8 cellular contexts compared by ENCODE assay signal in the genomic region with DNA sequence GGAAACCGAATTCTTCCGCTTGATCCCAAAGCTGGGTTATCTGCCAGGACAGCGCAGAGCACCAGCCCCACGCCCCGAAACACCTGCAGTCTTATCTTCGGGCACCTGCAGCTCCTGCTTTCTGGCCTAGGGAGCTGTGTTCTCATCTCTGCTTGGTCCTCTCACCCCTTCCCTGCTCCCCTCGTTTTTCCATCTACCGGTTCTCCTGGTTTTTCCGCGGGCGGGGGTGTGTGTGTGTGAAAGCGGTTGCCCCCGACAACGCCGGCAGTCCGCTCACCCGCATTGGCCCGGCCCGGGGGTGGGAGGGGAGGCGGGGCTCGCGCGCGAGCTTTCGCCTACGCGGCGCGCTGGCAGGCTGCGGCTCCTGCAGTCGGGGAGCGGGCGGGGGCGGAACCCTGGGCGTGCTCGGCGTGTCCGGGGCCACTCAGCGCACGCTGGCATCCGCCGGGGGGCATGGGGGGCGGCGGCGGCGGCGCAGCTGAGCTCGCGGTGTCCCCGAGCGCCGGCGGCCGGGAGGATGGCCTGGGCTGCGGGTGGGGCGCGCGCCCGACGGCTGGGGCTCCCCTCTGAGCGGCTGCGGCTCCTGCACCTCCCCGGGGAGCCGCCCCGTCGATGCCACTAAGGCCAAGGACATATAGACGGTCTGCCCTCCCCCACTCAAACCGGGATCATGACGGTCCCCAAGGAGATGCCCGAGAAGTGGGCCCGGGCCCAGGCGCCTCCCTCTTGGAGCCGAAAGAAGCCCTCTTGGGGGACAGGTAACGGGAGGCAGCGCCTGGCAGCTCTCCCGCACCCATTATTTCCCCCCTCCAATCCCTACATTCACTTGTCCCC. TPM values are rescaled to one million over a fixed set of nuclear protein-coding genes. Genes with fewer than 3 reads are reported as not detected.
A peak's percentile ranks its signal among the peaks of the same experiment; 100 is the strongest.
DNase-seq lines count a peak whose midpoint lies in the region; ATAC-seq and TF ChIP-seq lines count a peak whose summit lies in the region.

No MANE protein-coding gene starts in this region.

- ATAC-seq in GM21529 (IDR thresholded peaks at IDR 0.05; ENCODE audit: unreplicated experiment), result peak; percentile 40

- peaks cover 43% of the 10 kb centered on the region for H3K36me3 ChIP-seq in BLaER1
- peaks cover 27% of the 10 kb centered on the region for H3K36me3 ChIP-seq in endodermal cell (ENCODE audit: control insufficient read depth, insufficient read depth, low read length)

- H3K9me3 ChIP-seq in BLaER1 (no peaks in the 10 kb centered on the region), endodermal cell (ENCODE audit: control insufficient read depth, low read length) (no peaks in the 10 kb centered on the region)

- peaks cover 31% of the 10 kb centered on the region for H3K4me1 Mint-ChIP-seq in endodermal cell

- peak overlapping the region; percentile 60 for H3K4me3 Mint-ChIP-seq in endodermal cell

- H3K36me3 Mint-ChIP-seq in endodermal cell (ENCODE audit: low read depth), result peaks cover 27% of the 10 kb centered on the region

- TF ChIP-seq CTCF in endodermal cell (conservative IDR thresholded peaks at IDR 0.05), result no peak

- H3K9ac ChIP-seq in BLaER1 (peak overlapping the region; percentile 97), endodermal cell (ENCODE audit: extremely low read depth, low read length, poor library complexity, severe bottlenecking) (no peak overlapping the region)

- peak overlapping the region; percentile 87 for H3K4me3 ChIP-seq in BLaER1
- peak overlapping the region; percentile 75 for H3K4me3 ChIP-seq in endodermal cell (ENCODE audit: low read length)

- no peaks in the 10 kb centered on the region for H3K27me3 ChIP-seq in BLaER1
- H3K27me3 ChIP-seq in endodermal cell (ENCODE audit: control insufficient read depth, insufficient read depth, low read length, poor library complexity, severe bottlenecking), result no peaks in the 10 kb centered on the region

- WGBS in endodermal cell (ENCODE audit: insufficient coverage in 1 of 2, insufficient read length in 1 of 2), 2 experiments, result 8 to 26% methylated on average over 14 to 76 of the region's 76 CpGs

- H4K20me1 ChIP-seq in BLaER1, result peaks cover 36% of the 10 kb centered on the region

- H3K4me2 ChIP-seq in BLaER1, result peak overlapping the region; percentile 98

- H3K4me1 ChIP-seq in BLaER1, result peaks cover 59% of the 10 kb centered on the region
- no peaks in the 10 kb centered on the region for H3K4me1 ChIP-seq in endodermal cell (ENCODE audit: control insufficient read depth, insufficient read depth, low read length)

- H3K9me3 Mint-ChIP-seq in endodermal cell, result no peaks in the 10 kb centered on the region

- peak overlapping the region; percentile 64 for H3K27ac Mint-ChIP-seq in endodermal cell

- DNase-seq in NCI-H526 treated with DMSO at 0.1 percent for 48 hours (lab: John Stamatoyannopoulos, UW), result peak; percentile 85
- peak; percentile 92 for DNase-seq in activated CD8-positive, alpha-beta memory T cell treated with anti-CD3 and anti-CD28 coated beads, Interleukin-2, amount 50 U/mL, for 48 hours
- DNase-seq in endodermal cell, result peak; percentile 87
- DNase-seq in middle frontal gyrus (ENCODE audit: extremely low spot score, low spot score), result peak; percentile 54
- peak; percentile 76 for DNase-seq in stimulated activated CD8-positive, alpha-beta memory T cell treated with anti-CD3 and anti-CD28 coated beads, Interleukin-15, amount 100 ng/mL, for 24 hours (ENCODE audit: low read depth)
- no peak for DNase-seq in NCI-H524 treated with DMSO at 0.1 percent for 48 hours (lab: John Stamatoyannopoulos, UW)

- H3K27ac ChIP-seq in BLaER1 (peak overlapping the region; percentile 98), endodermal cell (ENCODE audit: low read depth, low read length) (no peak overlapping the region)

- peaks cover 9% of the 10 kb centered on the region for H3K27me3 Mint-ChIP-seq in endodermal cell (ENCODE audit: insufficient read depth)

RNA-seq across cellular contexts. Expression of a gene that starts 3.2 kb away (rescaled TPM):
- total RNA-seq in endodermal cell, result 10 to 100 TPM; 34.1 to 41.5 TPM
- 30.0 TPM for polyA plus RNA-seq in endodermal cell (2013, experiment 1 of 2)
- 27.3 TPM for polyA plus RNA-seq in endodermal cell (2013, experiment 2 of 2)

RNA-seq across cellular contexts. Expression of a gene that starts 7.6 kb away (rescaled TPM):
- not detected for total RNA-seq in endodermal cell
- not detected for polyA plus RNA-seq in endodermal cell (2013, experiment 1 of 2)
- polyA plus RNA-seq in endodermal cell (2013, experiment 2 of 2), result 0.21 TPM

RNA-seq across cellular contexts. Expression of a gene that starts 56.1 kb away (rescaled TPM):
- 10 to 100 TPM; 55.7 to 59.4 TPM for total RNA-seq in endodermal cell
- 89.7 TPM for polyA plus RNA-seq in endodermal cell (2013, experiment 1 of 2)
- polyA plus RNA-seq in endodermal cell (2013, experiment 2 of 2), result 79.8 TPM
